In the genomic region with DNA sequence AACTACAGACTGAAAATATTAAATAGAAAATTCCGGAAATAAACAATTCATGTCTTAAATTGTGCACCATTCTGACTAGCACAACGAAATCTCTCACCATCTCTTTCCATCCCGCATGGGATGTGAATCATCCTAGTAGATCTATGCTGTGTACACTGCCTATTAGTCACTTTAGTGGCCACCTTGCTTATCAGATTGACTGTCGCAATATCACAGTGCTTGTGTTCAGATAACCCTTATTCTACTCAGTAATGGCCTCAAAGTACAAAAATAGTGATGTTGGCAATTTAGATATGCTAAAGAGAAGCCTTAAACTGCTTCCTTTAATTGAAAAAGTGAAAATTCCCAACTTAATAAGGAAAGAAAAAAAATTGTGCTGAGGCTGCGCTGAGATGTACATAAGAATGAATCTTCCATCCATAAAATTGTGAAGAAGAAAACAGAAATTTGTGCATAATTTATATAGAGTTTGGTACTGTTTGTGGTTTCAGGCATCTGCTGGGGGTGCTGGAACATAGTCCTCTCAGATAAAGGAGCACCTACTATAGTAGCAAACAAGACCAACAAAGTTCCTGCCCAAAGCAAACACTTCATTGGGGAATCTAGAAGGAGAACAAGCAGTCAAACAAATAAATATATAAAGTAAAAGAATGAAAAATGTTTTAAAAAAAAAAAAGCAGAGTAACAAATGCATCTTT, we compare ENCODE assay signal across 1 cellular context.
TF ChIP-seq lines count a peak whose summit lies in the region.

No MANE protein-coding gene starts in this region.

TF ChIP-seq in HepG2, 621 proteins besides CTCF, POLR2A, EP300 and RAD21 (continued from another document):
- no peak for TF ChIP-seq HNRNPUL1 (IDR thresholded peaks at IDR 0.05; ENCODE audit: low read depth, low read length)
- no peak for TF ChIP-seq SMAD9 (CRISPR knock-in tag; IDR thresholded peaks at IDR 0.05)
- no peak for TF ChIP-seq KAT8 (CRISPR knock-in tag; IDR thresholded peaks at IDR 0.05)
- peak; percentile 78; the same call in 1 of the 2 replicates for TF ChIP-seq SMARCE1 (IDR thresholded peaks at IDR 0.05; ENCODE audit: borderline replicate concordance)
- no peak for TF ChIP-seq WIZ (CRISPR knock-in tag; IDR thresholded peaks at IDR 0.05)
- TF ChIP-seq SP1 (IDR thresholded peaks at IDR 0.05) = no peak
- TF ChIP-seq SP1 (CRISPR knock-in tag; IDR thresholded peaks at IDR 0.05) = no peak
- TF ChIP-seq, protein P1, sequence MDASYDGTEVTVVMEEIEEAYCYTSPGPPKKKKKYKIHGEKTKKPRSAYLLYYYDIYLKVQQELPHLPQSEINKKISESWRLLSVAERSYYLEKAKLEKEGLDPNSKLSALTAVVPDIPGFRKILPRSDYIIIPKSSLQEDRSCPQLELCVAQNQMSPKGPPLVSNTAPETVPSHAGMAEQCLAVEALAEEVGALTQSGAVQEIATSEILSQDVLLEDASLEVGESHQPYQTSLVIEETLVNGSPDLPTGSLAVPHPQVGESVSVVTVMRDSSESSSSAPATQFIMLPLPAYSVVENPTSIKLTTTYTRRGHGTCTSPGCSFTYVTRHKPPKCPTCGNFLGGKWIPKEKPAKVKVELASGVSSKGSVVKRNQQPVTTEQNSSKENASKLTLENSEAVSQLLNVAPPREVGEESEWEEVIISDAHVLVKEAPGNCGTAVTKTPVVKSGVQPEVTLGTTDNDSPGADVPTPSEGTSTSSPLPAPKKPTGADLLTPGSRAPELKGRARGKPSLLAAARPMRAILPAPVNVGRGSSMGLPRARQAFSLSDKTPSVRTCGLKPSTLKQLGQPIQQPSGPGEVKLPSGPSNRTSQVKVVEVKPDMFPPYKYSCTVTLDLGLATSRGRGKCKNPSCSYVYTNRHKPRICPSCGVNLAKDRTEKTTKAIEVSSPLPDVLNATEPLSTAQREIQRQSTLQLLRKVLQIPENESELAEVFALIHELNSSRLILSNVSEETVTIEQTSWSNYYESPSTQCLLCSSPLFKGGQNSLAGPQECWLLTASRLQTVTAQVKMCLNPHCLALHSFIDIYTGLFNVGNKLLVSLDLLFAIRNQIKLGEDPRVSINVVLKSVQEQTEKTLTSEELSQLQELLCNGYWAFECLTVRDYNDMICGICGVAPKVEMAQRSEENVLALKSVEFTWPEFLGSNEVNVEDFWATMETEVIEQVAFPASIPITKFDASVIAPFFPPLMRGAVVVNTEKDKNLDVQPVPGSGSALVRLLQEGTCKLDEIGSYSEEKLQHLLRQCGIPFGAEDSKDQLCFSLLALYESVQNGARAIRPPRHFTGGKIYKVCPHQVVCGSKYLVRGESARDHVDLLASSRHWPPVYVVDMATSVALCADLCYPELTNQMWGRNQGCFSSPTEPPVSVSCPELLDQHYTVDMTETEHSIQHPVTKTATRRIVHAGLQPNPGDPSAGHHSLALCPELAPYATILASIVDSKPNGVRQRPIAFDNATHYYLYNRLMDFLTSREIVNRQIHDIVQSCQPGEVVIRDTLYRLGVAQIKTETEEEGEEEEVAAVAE (CRISPR knock-in tag; IDR thresholded peaks at IDR 0.05; ENCODE audit: borderline replicate concordance) = no peak
- no peak for TF ChIP-seq GTF2F1 (IDR thresholded peaks at IDR 0.05; ENCODE audit: low read length)
- no peak for TF ChIP-seq SYNCRIP (IDR thresholded peaks at IDR 0.05; ENCODE audit: insufficient read depth, low read depth, low read length)
- no peak for TF ChIP-seq ZNF121 (CRISPR knock-in tag; IDR thresholded peaks at IDR 0.05)
- no peak for TF ChIP-seq ZNF430 (CRISPR knock-in tag; IDR thresholded peaks at IDR 0.05)
- TF ChIP-seq ZNF382 (CRISPR knock-in tag; IDR thresholded peaks at IDR 0.05; ENCODE audit: borderline replicate concordance) = no peak
- TF ChIP-seq, protein P2, sequence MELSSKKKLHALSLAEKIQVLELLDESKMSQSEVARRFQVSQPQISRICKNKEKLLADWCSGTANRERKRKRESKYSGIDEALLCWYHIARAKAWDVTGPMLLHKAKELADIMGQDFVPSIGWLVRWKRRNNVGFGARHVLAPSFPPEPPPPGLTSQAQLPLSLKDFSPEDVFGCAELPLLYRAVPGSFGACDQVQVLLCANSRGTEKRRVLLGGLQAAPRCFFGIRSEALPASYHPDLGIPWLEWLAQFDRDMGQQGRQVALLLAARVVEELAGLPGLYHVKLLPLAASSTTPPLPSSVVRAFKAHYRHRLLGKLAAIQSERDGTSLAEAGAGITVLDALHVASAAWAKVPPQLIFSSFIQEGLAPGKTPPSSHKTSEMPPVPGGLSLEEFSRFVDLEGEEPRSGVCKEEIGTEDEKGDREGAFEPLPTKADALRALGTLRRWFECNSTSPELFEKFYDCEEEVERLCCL (CRISPR knock-in tag; IDR thresholded peaks at IDR 0.05; ENCODE audit: borderline replicate concordance) = no peak
- TF ChIP-seq ZSCAN21 (CRISPR knock-in tag; IDR thresholded peaks at IDR 0.05; ENCODE audit: borderline replicate concordance) = peak; percentile 53; the same call in 1 of the 2 replicates
- no peak for TF ChIP-seq SP4 (CRISPR knock-in tag; IDR thresholded peaks at IDR 0.05)
- no peak for TF ChIP-seq YY1 (IDR thresholded peaks at IDR 0.05; ENCODE audit: insufficient read depth, insufficient replicate concordance, low read depth, low read length)
- no peak for TF ChIP-seq HCFC1 (IDR thresholded peaks at IDR 0.05; ENCODE audit: low read depth, low read length)
- TF ChIP-seq ZNF672 (CRISPR knock-in tag; IDR thresholded peaks at IDR 0.05) = no peak
- TF ChIP-seq ZNF562 (CRISPR knock-in tag; IDR thresholded peaks at IDR 0.05; ENCODE audit: borderline replicate concordance) = no peak
- TF ChIP-seq HOXA9 (CRISPR knock-in tag; IDR thresholded peaks at IDR 0.05; ENCODE audit: borderline replicate concordance) = no peak
- no peak for TF ChIP-seq SIN3A (IDR thresholded peaks at IDR 0.05; ENCODE audit: borderline replicate concordance, low read depth, low read length)
TF ChIP-seq in HepG2: peak in this region for 53.
